ENCODE assay signal across 1 cellular context in the genomic region with DNA sequence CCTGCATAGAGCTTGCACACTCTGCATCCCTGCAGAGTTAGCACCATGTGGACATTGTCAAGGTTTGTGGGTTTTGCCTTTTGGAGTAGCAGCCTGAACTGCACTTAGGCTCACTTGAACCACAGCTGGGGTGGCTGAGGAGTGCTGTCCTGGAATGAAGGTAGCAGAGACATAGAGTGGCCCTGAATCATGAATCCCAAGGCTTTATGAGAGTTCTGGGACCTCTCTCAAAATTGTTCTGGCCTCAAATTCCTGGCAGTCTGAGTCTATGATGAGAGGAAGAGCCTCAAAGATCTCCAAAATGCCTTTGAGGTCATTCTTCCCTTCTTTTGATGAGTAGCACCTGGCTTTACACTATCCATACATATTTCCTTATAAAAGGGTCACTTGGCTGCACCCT.
TF ChIP-seq lines count a peak whose summit lies in the region.

No MANE protein-coding gene starts in this region.

TF ChIP-seq in IMR-90, 13 proteins besides CTCF, POLR2A, EP300 and RAD21 (continued from another document):
- no peak for TF ChIP-seq CHD1 (IDR thresholded peaks at IDR 0.05; ENCODE audit: low read depth, low read length)
- no peak for TF ChIP-seq RFX5 (IDR thresholded peaks at IDR 0.05; ENCODE audit: low read depth, low read length)
